ENCODE assay signal across 31 cellular contexts in genomic region chr7:12378389-12378788, GRCh38. TPM values are rescaled to one million over a fixed set of nuclear protein-coding genes. Genes with fewer than 3 reads are reported as not detected.
"Had no signal": no experiment of that assay in that cellular context is flagged by ENCODE, and none has a peak within 500 bp of the region (broad histone marks: within the 10 kb centered on the region; RNA-seq: fewer than 3 reads in every experiment).

No MANE protein-coding gene starts in this region.

- H3K36me3 ChIP-seq: brain microvascular endothelial cell had no signal

- H3K27ac ChIP-seq: brain microvascular endothelial cell, KMS-11, PC-9, RWPE1, VCaP had no signal

- H3K27me3 ChIP-seq: brain microvascular endothelial cell had no signal

- H3K4me3 ChIP-seq: PC-9 had no signal

- ATAC-seq: activated CD8-positive, alpha-beta T cell treated with anti-CD3 and anti-CD28 coated beads for 36 hours; activated T-cell treated with anti-CD3 and anti-CD28 coated beads, Interleukin-2, amount 50 U/mL, for 72 hours; activated T-helper 17 cell treated with anti-CD3 and anti-CD28 coated beads, Interleukin-2, amount 50 U/mL, for 72 hours; Right ventricle myocardium inferior had no signal

- DNase-seq: activated CD4-positive, alpha-beta T cell treated with anti-CD3 and anti-CD28 coated beads, Interleukin-2, amount 10 ng/mL, durations not matched to agents 24 days and 14 days; activated CD4-positive, alpha-beta T cell treated with anti-CD3 and anti-CD28 coated beads, Interleukin-2, amount 50 U/mL, for 4 hours; activated CD8-positive, alpha-beta T cell treated with anti-CD3 and anti-CD28 coated beads for 36 hours; activated effector memory CD4-positive, alpha-beta T cell treated with anti-CD3 and anti-CD28 coated beads, Interleukin-2, amount 50 U/mL, for 16 hours; activated naive CD4-positive, alpha-beta T cell; activated naive CD4-positive, alpha-beta T cell treated with anti-CD3 and anti-CD28 coated beads, Interleukin-2, amount 50 U/mL, for 16 hours; activated naive CD8-positive, alpha-beta T cell treated with anti-CD3 and anti-CD28 coated beads for 36 hours; activated T-cell treated with anti-CD3 and anti-CD28 coated beads, Interleukin-2, amount 50 U/mL, for 1 hour; activated T-cell treated with anti-CD3 and anti-CD28 coated beads, Interleukin-2, amount 50 U/mL, for 72 hours; amniotic stem cell; aorta; brain microvascular endothelial cell; MM.1S; MV-4-11; NCI-H1092; NCI-H1436 treated with DMSO at 0.1 percent for 48 hours; NCI-H1694 treated with DMSO at 0.1 percent for 48 hours; NCI-H2029; NCI-H345; NCI-H524 treated with DMSO at 0.1 percent for 48 hours; NK-92 treated with Interleukin-12 subunit alpha and Interleukin-12 subunit beta, amount 100 ng/mL, for 24 hours; PC-9; SW 1271; T-helper 1 cell; T-helper 2 cell; T-helper 9 cell had no signal

RNA-seq across cellular contexts. Expression of gene VWDE, which starts 25.3 kb away (rescaled TPM):
- total RNA-seq: Right ventricle myocardium inferior had no signal
